ENCODE assay signal across 8 cellular contexts in genomic region chr19:41264581-41265375, GRCh38.
A peak's percentile ranks its signal among the peaks of the same experiment; 100 is the strongest.
DNase-seq lines count a peak whose midpoint lies in the region; ATAC-seq lines count a peak whose summit lies in the region.

No MANE protein-coding gene starts in this region.

- H3K36me3 Mint-ChIP-seq in stimulated activated memory B cell treated with anti-CD40 and anti-IgM and Interleukin-4, amounts not matched to agents 10 μg/mL and 1 μg/mL and 100 μg/mL, for 72 hours, result peaks cover 20% of the 10 kb centered on the region

- peak overlapping the region; percentile 98 to 99 for H3K27ac ChIP-seq in mucosa of rectum (ENCODE audit: low read depth in 2 of 2, low read length in 2 of 2)

- H3K9me3 ChIP-seq in endocrine pancreas (ENCODE audit: control insufficient read depth, low read length) (no peaks in the 10 kb centered on the region), mucosa of rectum (ENCODE audit: control insufficient read depth in 2 of 2, low read length in 2 of 2) (no peaks in the 10 kb centered on the region)

- H3K4me3 ChIP-seq in endocrine pancreas (ENCODE audit: control insufficient read depth, insufficient read depth, low read length) (peak overlapping the region; percentile 44), mucosa of rectum (ENCODE audit: low read length in 2 of 2) (peak overlapping the region; percentile 88)

- H3K9ac ChIP-seq in endocrine pancreas (ENCODE audit: control insufficient read depth, insufficient read depth, low read length) (peak overlapping the region; percentile 58), mucosa of rectum (ENCODE audit: low read depth in 1 of 2, low read length in 2 of 2) (peak overlapping the region; percentile 92 to 99)

- peaks cover 2% of the 10 kb centered on the region for H3K9me3 Mint-ChIP-seq in stimulated activated memory B cell treated with anti-CD40 and anti-IgM and Interleukin-4, amounts not matched to agents 10 μg/mL and 1 μg/mL and 100 μg/mL, for 72 hours

- peak; percentile 0 for ATAC-seq in stimulated activated memory B cell treated with anti-CD40 and anti-IgM and Interleukin-4, amounts not matched to agents 10 μg/mL and 1 μg/mL and 100 μg/mL, for 72 hours
- ATAC-seq in HG02571 (IDR thresholded peaks at IDR 0.05; ENCODE audit: unreplicated experiment), result no peak

- peak; percentile 7 for DNase-seq in NCI-H2107 treated with DMSO at 0.1 percent for 48 hours (lab: John Stamatoyannopoulos, UW; ENCODE audit: unreplicated experiment)
- no peak for DNase-seq in NCI-H2107 (lab: John Stamatoyannopoulos, UW)
- peak; percentile 22 for DNase-seq in NCI-H146 treated with DMSO at 0.1 percent for 48 hours (lab: John Stamatoyannopoulos, UW; ENCODE audit: unreplicated experiment)
- DNase-seq in activated CD8-positive, alpha-beta memory T cell treated with anti-CD3 and anti-CD28 coated beads for 1 hour (ENCODE audit: extremely low read depth in 1 of 2, low read depth in 1 of 2), result peak; percentile 20 to 29

- peak overlapping the region; percentile 93 for H3K4me3 Mint-ChIP-seq in stimulated activated memory B cell treated with anti-CD40 and anti-IgM and Interleukin-4, amounts not matched to agents 10 μg/mL and 1 μg/mL and 100 μg/mL, for 72 hours

- H3K36me3 ChIP-seq in endocrine pancreas (ENCODE audit: control insufficient read depth, insufficient read depth, low read length), result no peaks in the 10 kb centered on the region
- peaks cover 21 to 23% of the 10 kb centered on the region in 2 donors for H3K36me3 ChIP-seq in mucosa of rectum (ENCODE audit: control insufficient read depth in 2 of 2, insufficient read depth in 2 of 2, low read length in 2 of 2)

- H3K27ac Mint-ChIP-seq in stimulated activated memory B cell treated with anti-CD40 and anti-IgM and Interleukin-4, amounts not matched to agents 10 μg/mL and 1 μg/mL and 100 μg/mL, for 72 hours, result peak overlapping the region; percentile 100

- H3K27me3 ChIP-seq in endocrine pancreas (ENCODE audit: control insufficient read depth, insufficient read depth, low read length), result no peaks in the 10 kb centered on the region
- H3K27me3 ChIP-seq in mucosa of rectum (ENCODE audit: control insufficient read depth in 2 of 2, insufficient read depth in 2 of 2, low read length in 2 of 2), result no peaks in the 10 kb centered on the region

- no peaks in the 10 kb centered on the region for H3K27me3 Mint-ChIP-seq in stimulated activated memory B cell treated with anti-CD40 and anti-IgM and Interleukin-4, amounts not matched to agents 10 μg/mL and 1 μg/mL and 100 μg/mL, for 72 hours

- H3K4me1 Mint-ChIP-seq in stimulated activated memory B cell treated with anti-CD40 and anti-IgM and Interleukin-4, amounts not matched to agents 10 μg/mL and 1 μg/mL and 100 μg/mL, for 72 hours, result peaks cover 41% of the 10 kb centered on the region

- H3K4me1 ChIP-seq in endocrine pancreas (ENCODE audit: control insufficient read depth, insufficient read depth, low read length) (peaks cover 6% of the 10 kb centered on the region), mucosa of rectum (ENCODE audit: control insufficient read depth in 2 of 2, insufficient read depth in 2 of 2, low read length in 2 of 2) (peaks cover 17 to 29% of the 10 kb centered on the region in 2 donors)
